8 cellular contexts compared by ENCODE assay signal in the genomic region with DNA sequence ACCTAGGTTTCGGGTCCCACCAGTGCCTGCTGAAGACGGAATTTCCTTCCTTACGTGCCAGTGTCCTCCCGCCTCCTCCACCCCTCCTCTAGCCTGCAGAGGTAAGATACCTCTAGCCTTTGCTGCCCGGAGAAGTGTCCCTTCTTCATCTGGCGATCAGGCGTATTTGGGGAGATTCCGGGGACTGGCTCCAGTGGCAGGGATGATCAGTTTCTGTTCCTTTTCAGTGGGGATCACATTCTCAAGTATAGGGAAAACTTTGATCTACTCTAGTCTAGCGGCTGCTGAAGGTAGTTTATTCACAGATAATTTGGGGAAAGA. TPM values are rescaled to one million over a fixed set of nuclear protein-coding genes. Genes with fewer than 3 reads are reported as not detected.
DNase-seq lines count a peak whose midpoint lies in the region; ATAC-seq and TF ChIP-seq lines count a peak whose summit lies in the region.

No MANE protein-coding gene starts in this region.

- no peaks in the 10 kb centered on the region for H3K27me3 Mint-ChIP-seq in activated CD4-positive, alpha-beta T cell treated with anti-CD3 and anti-CD28 coated beads, Interleukin-2, amount 10 ng/mL, durations not matched to agents 7 days and 5 days

- no peaks in the 10 kb centered on the region for H3K9me3 ChIP-seq in thymus (ENCODE audit: control insufficient read depth)

- H3K9me3 Mint-ChIP-seq in activated CD4-positive, alpha-beta T cell treated with anti-CD3 and anti-CD28 coated beads, Interleukin-2, amount 10 ng/mL, durations not matched to agents 7 days and 5 days: no peaks in the 10 kb centered on the region

- CTCF ChIA-PET in activated CD4-positive, alpha-beta T cell treated with anti-CD3 and anti-CD28 coated beads, Interleukin-2, amount 10 ng/mL, durations not matched to agents 7 days and 5 days (lab: Charles Lee): interaction anchor here (1.2 kb wide), 2 partner anchors 10 to 14 kb away, joined by 3 read pairs; no protein-coding TSS in a partner anchor

- no peaks in the 10 kb centered on the region for H3K36me3 ChIP-seq in thymus (ENCODE audit: control insufficient read depth, insufficient read depth)

- H3K4me3 ChIP-seq in astrocyte of the cerebellum (ENCODE audit: low read depth, low read length): peak overlapping the region; percentile 91
- peak overlapping the region; percentile 94 for H3K4me3 ChIP-seq in thymus (ENCODE audit: low read length)

- DNase-seq in activated CD4-positive, alpha-beta T cell treated with anti-CD3 and anti-CD28 coated beads, Interleukin-2, amount 10 ng/mL, durations not matched to agents 7 days and 5 days: no peak
- DNase-seq in activated CD4-positive, alpha-beta T cell treated with anti-CD3 and anti-CD28 coated beads for 1 hour: no peak
- DNase-seq in LoVo (ENCODE audit: low spot score): peak; percentile 10
- no peak for DNase-seq in astrocyte of the cerebellum (ENCODE audit: low read depth)
- DNase-seq in left lobe of liver (ENCODE audit: low spot score): no peak
- no peak for DNase-seq in NOMO-1 treated with DMSO at 0.1 percent for 48 hours (lab: John Stamatoyannopoulos, UW; ENCODE audit: unreplicated experiment)

- peaks cover 2% of the 10 kb centered on the region for H3K4me1 ChIP-seq in thymus (ENCODE audit: control insufficient read depth, insufficient read depth, low read length)

- peak overlapping the region; percentile 82 for H3K4me3 Mint-ChIP-seq in activated CD4-positive, alpha-beta T cell treated with anti-CD3 and anti-CD28 coated beads, Interleukin-2, amount 10 ng/mL, durations not matched to agents 7 days and 5 days

- under 1% methylated on average over 9 of the region's 9 CpGs for WGBS in thymus

- H3K27ac Mint-ChIP-seq in activated CD4-positive, alpha-beta T cell treated with anti-CD3 and anti-CD28 coated beads, Interleukin-2, amount 10 ng/mL, durations not matched to agents 7 days and 5 days: peak overlapping the region; percentile 90

- no peak for TF ChIP-seq CTCF in astrocyte of the cerebellum (IDR thresholded peaks at IDR 0.05; ENCODE audit: low read depth, low read length, missing control alignments)

- peak overlapping the region; percentile 98 for H3K27ac ChIP-seq in thymus (ENCODE audit: low read depth)

- H3K4me1 Mint-ChIP-seq in activated CD4-positive, alpha-beta T cell treated with anti-CD3 and anti-CD28 coated beads, Interleukin-2, amount 10 ng/mL, durations not matched to agents 7 days and 5 days: peaks cover 51% of the 10 kb centered on the region

- H3K27me3 ChIP-seq in thymus (ENCODE audit: control insufficient read depth, insufficient read depth): no peaks in the 10 kb centered on the region

- ATAC-seq in left lobe of liver (peak; percentile 17), HG02885 (IDR thresholded peaks at IDR 0.05; ENCODE audit: poor library complexity, unreplicated experiment) (no peak)

- peaks cover 5% of the 10 kb centered on the region for H3K36me3 Mint-ChIP-seq in activated CD4-positive, alpha-beta T cell treated with anti-CD3 and anti-CD28 coated beads, Interleukin-2, amount 10 ng/mL, durations not matched to agents 7 days and 5 days (ENCODE audit: low read depth)

- POLR2A ChIA-PET in activated CD4-positive, alpha-beta T cell treated with anti-CD3 and anti-CD28 coated beads, Interleukin-2, amount 10 ng/mL, durations not matched to agents 7 days and 5 days (lab: Charles Lee): no interaction called here

- in situ Hi-C loops in astrocyte of the cerebellum (cut with HindIII; ENCODE audit: low sequenced_read_pairs): no loop called here

RNA-seq across cellular contexts. Expression of gene CEP350, which starts 0.7 kb away (rescaled TPM):
- 10 to 100 TPM; 65.7 to 70.1 TPM for total RNA-seq in activated CD4-positive, alpha-beta T cell treated with anti-CD3 and anti-CD28 coated beads, Interleukin-2, amount 10 ng/mL, durations not matched to agents 7 days and 5 days
- 18.0 TPM for total RNA-seq in left lobe of liver
- polyA plus RNA-seq in thymus: 8.3 TPM
